In genomic region chr10:103479135-103479534, GRCh38 we compare ENCODE assay signal across 18 cellular contexts. TPM values are rescaled to one million over a fixed set of nuclear protein-coding genes. Genes with fewer than 3 reads are reported as not detected.
A peak's percentile ranks its signal among the peaks of the same experiment; 100 is the strongest.
DNase-seq lines count a peak whose midpoint lies in the region; ATAC-seq and TF ChIP-seq lines count a peak whose summit lies in the region.
"Had no signal": no experiment of that assay in that cellular context is flagged by ENCODE, and none has a peak within 500 bp of the region (broad histone marks: within the 10 kb centered on the region; RNA-seq: fewer than 3 reads in every experiment).

TSS of gene CALHM3 (minus strand) at chr10:103479240. CDS start at chr10:103479032, 208 bp downstream.

- peak within 1 kb of the TSS; percentile 45 for H3K27ac ChIP-seq in PC-3 (ENCODE audit: low read length)
- H3K27ac ChIP-seq: heart left ventricle, spleen, thyroid gland had no signal

- TF ChIP-seq CTCF in PC-3 (conservative IDR thresholded peaks at IDR 0.05; ENCODE audit: low read depth, low read length): no peak
- no peak for TF ChIP-seq CTCF in type B pancreatic cell (conservative IDR thresholded peaks at IDR 0.05)

- H3K4me3 ChIP-seq in PC-3 (ENCODE audit: low read length): no peak within 1 kb of the TSS
- H3K4me3 ChIP-seq: heart left ventricle, spleen, thyroid gland had no signal

- H3K9ac ChIP-seq in PC-3 (ENCODE audit: low read length): no peak within 1 kb of the TSS; the same call in 1 of the 2 replicates

- CTCF ChIA-PET in PC-3 (lab: Charles Lee): no interaction called here

- no peaks in the 10 kb centered on the region for H3K9me3 Mint-ChIP-seq in type B pancreatic cell

- peak within 1 kb of the TSS; percentile 61 for H3K4me2 ChIP-seq in PC-3 (ENCODE audit: low read length)

- H3K79me2 ChIP-seq in PC-3 (ENCODE audit: low read length): no peaks in the 10 kb centered on the region

- peak within 1 kb of the TSS; percentile 86 for H3K27ac Mint-ChIP-seq in type B pancreatic cell

- intact Hi-C loops in PC-3 (cut with micrococcal nuclease): no loop called here

- no TSS peak for BruUV-seq in PC-3 (replicated peaks; lab: Mats Ljungman, UMichigan)

- H4K20me1 ChIP-seq in PC-3 (ENCODE audit: low read length): no peaks in the 10 kb centered on the region

- H2AFZ ChIP-seq in PC-3 (ENCODE audit: low read length): peak within 1 kb of the TSS; percentile 86

- ATAC-seq in PC-3: peak; percentile 94
- no peak for ATAC-seq in GM21360 (IDR thresholded peaks at IDR 0.05; ENCODE audit: unreplicated experiment)
- no peak for ATAC-seq in GM18870 (IDR thresholded peaks at IDR 0.05; ENCODE audit: unreplicated experiment)
- ATAC-seq: left lobe of liver had no signal

- H3K4me3 Mint-ChIP-seq in type B pancreatic cell: peak within 1 kb of the TSS; percentile 69

- no peaks in the 10 kb centered on the region for H3F3A ChIP-seq in PC-3 (ENCODE audit: low read length, unreplicated experiment)

- peak; percentile 15 for DNase-seq in SIG-M5 treated with dmso at 0.1 percent for 504 hours (lab: John Stamatoyannopoulos, UW; ENCODE audit: unreplicated experiment)
- no peak for DNase-seq in SIG-M5 (lab: John Stamatoyannopoulos, UW)
- peak; percentile 76 for DNase-seq in PC-3
- DNase-seq in iPS-NIHi11 (ENCODE audit: low spot score): peak; percentile 45
- DNase-seq in type B pancreatic cell (ENCODE audit: extremely low spot score, unreplicated experiment): no peak
- no peak for DNase-seq in NCI-H1417 (lab: John Stamatoyannopoulos, UW)
- DNase-seq: activated CD4-positive, alpha-beta T cell treated with anti-CD3 and anti-CD28 coated beads, Interleukin-2, amount 50 U/mL, for 48 hours; activated effector memory CD4-positive, alpha-beta T cell treated with Interleukin-2 at 50 U/mL for 16 hours; DMS79; heart left ventricle; NCI-H2029 treated with DMSO at 0.1 percent for 48 hours; NK-92 treated with Interleukin-12 subunit alpha and Interleukin-12 subunit beta, amount 100 ng/mL, for 24 hours; nucleus accumbens; spleen; thyroid gland had no signal

- no peaks in the 10 kb centered on the region; the same call in 1 of the 2 replicates for H3K36me3 ChIP-seq in PC-3 (ENCODE audit: low read depth, low read length)
- H3K36me3 ChIP-seq: heart left ventricle, spleen, thyroid gland had no signal

- POLR2A ChIA-PET in PC-3 (lab: Charles Lee; ENCODE audit: unreplicated experiment): no interaction called here

- H3K9me2 ChIP-seq in PC-3 (replicated peaks; ENCODE audit: low read length): no peaks in the 10 kb centered on the region

- H3K27me3 ChIP-seq in PC-3 (ENCODE audit: low read length): no peaks in the 10 kb centered on the region
- H3K27me3 ChIP-seq: heart left ventricle, spleen, thyroid gland had no signal

- no peaks in the 10 kb centered on the region for H3K27me3 Mint-ChIP-seq in type B pancreatic cell

- H3K9me3 ChIP-seq in PC-3 (ENCODE audit: low read length): no peaks in the 10 kb centered on the region
- H3K9me3 ChIP-seq: heart left ventricle, spleen, thyroid gland had no signal

- H3K4me1 Mint-ChIP-seq in type B pancreatic cell (ENCODE audit: unreplicated experiment): peaks cover 17% of the 10 kb centered on the region

- peaks cover 23% of the 10 kb centered on the region for H3K4me1 ChIP-seq in PC-3 (ENCODE audit: insufficient read depth, low read length)

- H3K36me3 Mint-ChIP-seq in type B pancreatic cell: no peaks in the 10 kb centered on the region

RNA-seq across cellular contexts. Expression of gene CALHM3, which starts in this region (rescaled TPM):
- total RNA-seq in PC-3 (2014; rRNA removed) (2.3 and 4.1 TPM in 2 replicates), type B pancreatic cell (ENCODE audit: low replicate concordance) (3.3 and 20.3 TPM in 2 replicates)
- total RNA-seq: heart left ventricle, left lobe of liver, spleen, thyroid gland had no signal

Comparison
In these comparisons a context has a peak if more than half of its experiments do, and no peak if none do; other contexts are left out.
1. DNase-seq: peak in SIG-M5 treated with dmso at 0.1 percent for 504 hours (single experiment), PC-3 (single experiment) and iPS-NIHi11 (single experiment); none in SIG-M5 (single experiment), type B pancreatic cell (single experiment) and NCI-H1417 (0 of 3).